In the genomic region with DNA sequence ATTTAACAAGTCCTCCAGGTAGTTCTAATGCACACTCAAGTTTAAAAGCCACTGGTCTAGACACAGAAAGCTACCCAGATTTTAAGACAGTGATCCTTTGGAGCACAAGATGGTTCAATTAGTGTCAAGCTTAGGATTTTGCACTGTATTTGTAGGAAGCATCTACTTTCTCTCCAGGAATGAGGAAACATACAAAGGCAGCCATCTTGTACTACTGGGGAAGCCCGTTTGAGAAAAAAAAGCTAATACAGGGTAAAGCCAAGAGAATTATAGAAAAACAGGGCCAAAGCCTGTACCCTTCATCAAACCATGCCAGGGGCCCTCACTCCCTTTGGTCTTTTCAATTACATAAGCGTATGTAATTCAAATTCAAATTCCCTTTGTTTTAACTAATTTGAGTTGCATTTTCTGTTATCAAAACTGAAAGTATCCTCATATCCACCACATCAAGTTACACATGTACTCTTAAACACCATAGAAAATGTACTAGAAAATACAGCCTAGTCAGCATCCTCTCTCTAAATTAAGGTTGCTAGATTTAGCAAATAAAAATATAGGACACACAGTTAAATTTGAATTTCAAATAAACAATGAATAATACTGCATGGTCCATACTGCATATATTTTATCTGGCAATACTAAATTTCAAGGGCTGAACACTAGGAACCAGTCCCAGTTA, we compare ENCODE assay signal across 27 cellular contexts. TPM values are rescaled to one million over a fixed set of nuclear protein-coding genes. Genes with fewer than 3 reads are reported as not detected.
DNase-seq lines count a peak whose midpoint lies in the region; ATAC-seq, FAIRE-seq and TF ChIP-seq lines count a peak whose summit lies in the region.
"Had no signal": no experiment of that assay in that cellular context is flagged by ENCODE, and none has a peak within 500 bp of the region (broad histone marks: within the 10 kb centered on the region; RNA-seq: fewer than 3 reads in every experiment).

No MANE protein-coding gene starts in this region.

- peak; percentile 35; the same call in 1 of the 2 replicates for ATAC-seq in IMR-90 (ENCODE audit: low read depth)
- ATAC-seq: activated CD4-positive, CD25-positive, alpha-beta regulatory T cell treated with anti-CD3 and anti-CD28 coated beads, Interleukin-2, amount 50 U/mL, for 24 hours; effector memory CD8-positive, alpha-beta T cell; left lobe of liver had no signal

- whole genome bisulfite sequencing in IMR-90 (ENCODE audit: extremely low coverage in 2 of 2, insufficient read length in 1 of 2), 2 experiments: no CpG with 5 or more reads among the region's 2 CpGs

- CTCF ChIA-PET in IMR-90 (lab: Yijun Ruan, JAX): no interaction called here

- H4K5ac ChIP-seq in IMR-90 (ENCODE audit: low read depth, low read length): peak overlapping the region; percentile 95

- H3K36me3 ChIP-seq in IMR-90 (ENCODE audit: control insufficient read depth, insufficient read depth, low read length): no peaks in the 10 kb centered on the region
- H3K36me3 ChIP-seq: ascending aorta, prostate gland, thoracic aorta had no signal

- H2BK120ac ChIP-seq in IMR-90 (ENCODE audit: low read depth, low read length): peak overlapping the region; percentile 5; the same call in 1 of the 2 replicates

- H2BK15ac ChIP-seq in IMR-90 (ENCODE audit: low read depth, low read length): no peak overlapping the region

- no peaks in the 10 kb centered on the region for H3K4me1 ChIP-seq in IMR-90 (ENCODE audit: control insufficient read depth, insufficient read depth, low read length)
- H3K4me1 ChIP-seq: ascending aorta, prostate gland had no signal

- H3K9ac ChIP-seq in IMR-90 (ENCODE audit: low read depth, low read length): no peak overlapping the region

- no peak for TF ChIP-seq POLR2A in IMR-90 (IDR thresholded peaks at IDR 0.05; ENCODE audit: low read depth, low read length)

- H3K9me1 ChIP-seq in IMR-90 (ENCODE audit: insufficient read depth, low read length): no peaks in the 10 kb centered on the region

- H3K4me2 ChIP-seq in IMR-90 (ENCODE audit: low read depth, low read length): peak overlapping the region; percentile 88; the same call in 1 of the 2 replicates

- BruUV-seq in IMR-90 (replicated peaks; lab: Mats Ljungman, UMichigan): no TSS peak

- peak overlapping the region; percentile 32 to 89; a peak in 3 of 4 replicates for H4K8ac ChIP-seq in IMR-90 (ENCODE audit: low read depth in 2 of 2, low read length in 2 of 2)

- intact Hi-C loops in IMR-90 (cut with micrococcal nuclease): loop anchor here (5.0 kb wide), 1 partner anchor 38 kb away; no protein-coding TSS in a partner anchor

- POLR2A ChIA-PET in IMR-90 (lab: Charles Lee; ENCODE audit: unreplicated experiment): no interaction called here

- no peaks in the 10 kb centered on the region for H3K27me3 Mint-ChIP-seq in nephron (ENCODE audit: low read depth)
- H3K27me3 Mint-ChIP-seq: CD8-positive, alpha-beta memory T cell; effector memory CD8-positive, alpha-beta T cell had no signal

- 0 out of 2 replicates have a peak overlapping the region, but pooled peaks have one; percentile 37 for H3K14ac ChIP-seq in IMR-90 (replicated peaks; ENCODE audit: low read depth, low read length)

- H3K79me1 ChIP-seq in IMR-90 (ENCODE audit: low read depth in 1 of 2, low read length in 2 of 2): peaks cover 0 to 13% of the 10 kb centered on the region in 2 experiments; a peak in 1 of 4 replicates

- no peak overlapping the region for H2BK5ac ChIP-seq in IMR-90 (ENCODE audit: low read depth, low read length, poor library complexity, severe bottlenecking)

- H3K4me3 ChIP-seq in IMR-90 (ENCODE audit: insufficient read depth, low read depth, low read length) (peak overlapping the region; percentile 23; the same call in 1 of the 2 replicates), astrocyte of the spinal cord (ENCODE audit: low read depth, low read length) (no peak overlapping the region)
- H3K4me3 ChIP-seq: ascending aorta, prostate gland, skin epidermis, thoracic aorta had no signal

- no peak overlapping the region for H4K91ac ChIP-seq in IMR-90 (ENCODE audit: insufficient read depth, low read depth, low read length)

- peaks cover 25% of the 10 kb centered on the region for H3K4me1 Mint-ChIP-seq in nephron

- H2BK20ac ChIP-seq in IMR-90 (ENCODE audit: low read depth, low read length): no peak overlapping the region

- H2AK9ac ChIP-seq in IMR-90 (replicated peaks; ENCODE audit: low read depth, low read length, poor library complexity): no peak overlapping the region

- no peaks in the 10 kb centered on the region for H3K9me3 Mint-ChIP-seq in nephron
- H3K9me3 Mint-ChIP-seq: activated naive CD4-positive, alpha-beta T cell treated with anti-CD3 and anti-CD28 coated beads, Interleukin-2, amount 10 ng/mL, durations not matched to agents 7 days and 5 days; CD8-positive, alpha-beta memory T cell; effector memory CD8-positive, alpha-beta T cell; neural crest cell had no signal

- H3K23ac ChIP-seq in IMR-90 (ENCODE audit: low read depth, low read length): no peak overlapping the region

- H3K27ac ChIP-seq in IMR-90 (ENCODE audit: insufficient read depth, low read length): no peak overlapping the region
- H3K27ac ChIP-seq: ascending aorta, HL-60, prostate gland, thoracic aorta had no signal

- no peak overlapping the region for H3K4ac ChIP-seq in IMR-90 (ENCODE audit: low read depth, low read length)

- no peaks in the 10 kb centered on the region for H4K20me1 ChIP-seq in IMR-90 (ENCODE audit: insufficient read depth, low read length)

- no peaks in the 10 kb centered on the region for H3K9me3 ChIP-seq in IMR-90 (ENCODE audit: control insufficient read depth, insufficient read depth, low read length)
- H3K9me3 ChIP-seq: ascending aorta, prostate gland, thoracic aorta had no signal

- no peak overlapping the region for H2AK5ac ChIP-seq in IMR-90 (ENCODE audit: low read depth, low read length)

- no peak for TF ChIP-seq CTCF in IMR-90 (conservative IDR thresholded peaks at IDR 0.05; ENCODE audit: low read depth, low read length)
- no peak for TF ChIP-seq CTCF in astrocyte of the spinal cord (IDR thresholded peaks at IDR 0.05; ENCODE audit: low read depth, low read length)
- TF ChIP-seq CTCF in nephron (IDR thresholded peaks at IDR 0.05; ENCODE audit: unreplicated experiment in 3 of 3): no peak

- H3K56ac ChIP-seq in IMR-90 (ENCODE audit: extremely low read depth, insufficient read depth, low read length): no peak overlapping the region

- no peak overlapping the region for H3K4me3 Mint-ChIP-seq in nephron
- H3K4me3 Mint-ChIP-seq: activated naive CD4-positive, alpha-beta T cell treated with anti-CD3 and anti-CD28 coated beads, Interleukin-2, amount 10 ng/mL, durations not matched to agents 7 days and 5 days; CD8-positive, alpha-beta memory T cell; effector memory CD8-positive, alpha-beta T cell; neural crest cell had no signal

- DNase-seq in EH (ENCODE audit: low read depth) (peak; percentile 15), IMR-90 (no peak), astrocyte of the spinal cord (ENCODE audit: low read depth, low spot score) (peak; percentile 9), HK-2 (ENCODE audit: unreplicated experiment) (no peak), RCC 7860 (ENCODE audit: low spot score) (no peak), HPDE6-E6E7 (ENCODE audit: extremely low spot score) (no peak)
- DNase-seq: activated naive CD4-positive, alpha-beta T cell treated with anti-CD3 and anti-CD28 coated beads, Interleukin-2, amount 10 ng/mL, durations not matched to agents 7 days and 5 days; activated T-cell treated with anti-CD3 and anti-CD28 coated beads, Interleukin-2, amount 50 U/mL, for 48 hours; CD8-positive, alpha-beta memory T cell; effector memory CD8-positive, alpha-beta T cell; glutamatergic neuron; KBM-7; midbrain; NCI-H1092 treated with DMSO at 0.1 percent for 48 hours; NCI-H2081; NCI-H446; RPMI8226; stimulated activated naive CD4-positive, alpha-beta T cell had no signal

- no peaks in the 10 kb centered on the region for H3K27me3 ChIP-seq in IMR-90 (ENCODE audit: control insufficient read depth, insufficient read depth, low read length)
- H3K27me3 ChIP-seq: ascending aorta had no signal

- in situ Hi-C loops in IMR-90 (cut with MboI; ENCODE audit: low sequenced_read_pairs): no loop called here
- in situ Hi-C loops in astrocyte of the spinal cord (cut with HindIII; ENCODE audit: low sequenced_read_pairs): no loop called here

- peak overlapping the region in 2 of 3 experiments; percentile 74 to 79 for H3K27ac Mint-ChIP-seq in nephron
- H3K27ac Mint-ChIP-seq: activated naive CD4-positive, alpha-beta T cell treated with anti-CD3 and anti-CD28 coated beads, Interleukin-2, amount 10 ng/mL, durations not matched to agents 7 days and 5 days; effector memory CD8-positive, alpha-beta T cell had no signal

- FAIRE-seq in RCC 7860 (lab: Jason Lieb, UNC): no peak

- dilution Hi-C loops in IMR-90 (cut with HindIII; ENCODE audit: low sequenced_read_pairs, unreplicated experiment): no loop called here

- peaks cover 14% of the 10 kb centered on the region for H3K36me3 Mint-ChIP-seq in nephron (ENCODE audit: low read depth)
- H3K36me3 Mint-ChIP-seq: activated naive CD4-positive, alpha-beta T cell treated with anti-CD3 and anti-CD28 coated beads, Interleukin-2, amount 10 ng/mL, durations not matched to agents 7 days and 5 days had no signal

- H2AFZ ChIP-seq in IMR-90 (replicated peaks; ENCODE audit: low read length, poor library complexity): no peak overlapping the region

- peak overlapping the region; percentile 97 for H3K18ac ChIP-seq in IMR-90 (ENCODE audit: low read depth, low read length)

- TF ChIP-seq RAD21 in IMR-90 (IDR thresholded peaks at IDR 0.05; ENCODE audit: low read length): no peak

TF ChIP-seq in IMR-90, 13 proteins besides CTCF, POLR2A, EP300 and RAD21 (continues in another document):
- TF ChIP-seq BHLHE40 (IDR thresholded peaks at IDR 0.05; ENCODE audit: low read depth, low read length): no peak
- TF ChIP-seq MAFK (IDR thresholded peaks at IDR 0.05; ENCODE audit: low read depth, low read length): peak; percentile 82
- no peak for TF ChIP-seq SMC3 (IDR thresholded peaks at IDR 0.05; ENCODE audit: low read depth, low read length)

RNA-seq across cellular contexts. Expression of a gene that starts 17.4 kb away (rescaled TPM):
- 9.9 and 14.7 TPM in 2 replicates for total RNA-seq in IMR-90 (2012; rRNA removed)
- 4.3 and 5.3 TPM in 2 replicates for polyA plus RNA-seq in IMR-90 (2012; rRNA removed)
- 1.7 and 2.0 TPM in 2 replicates for polyA plus RNA-seq in IMR-90 (2012; cell fraction: cytosol; rRNA removed)
- 1.6 and 6.0 TPM in 2 replicates for polyA plus RNA-seq in IMR-90 (2012; cell fraction: nucleus; rRNA removed; ENCODE audit: low replicate concordance)

RNA-seq across cellular contexts. Expression of a gene that starts 59.8 kb away (rescaled TPM):
- 0.18 TPM in 1 of 2 replicates, not detected in the other for total RNA-seq in IMR-90 (2012; rRNA removed)
- 0.82 and 0.89 TPM in 2 replicates for polyA plus RNA-seq in IMR-90 (2012; rRNA removed)
- 0.08 and 0.44 TPM in 2 replicates for polyA plus RNA-seq in IMR-90 (2012; cell fraction: cytosol; rRNA removed)
- 0.55 and 1.1 TPM in 2 replicates for polyA plus RNA-seq in IMR-90 (2012; cell fraction: nucleus; rRNA removed; ENCODE audit: low replicate concordance)
- total RNA-seq: CD8-positive, alpha-beta memory T cell; neural crest cell had no signal
- polyA plus RNA-seq: CD8-positive, alpha-beta memory T cell had no signal

Comparison
In these comparisons a context has a peak if more than half of its experiments do, and no peak if none do; other contexts are left out.
1. DNase-seq: peak in EH (single experiment) and astrocyte of the spinal cord (single experiment); none in IMR-90 (single experiment), HK-2 (single experiment), RCC 7860 (single experiment) and HPDE6-E6E7 (single experiment).